19 cellular contexts compared by ENCODE assay signal in genomic region chr5:40367260-40367659, GRCh38.
DNase-seq lines count a peak whose midpoint lies in the region; ATAC-seq and TF ChIP-seq lines count a peak whose summit lies in the region.
"Had no signal": no experiment of that assay in that cellular context is flagged by ENCODE, and none has a peak within 500 bp of the region (broad histone marks: within the 10 kb centered on the region; RNA-seq: fewer than 3 reads in every experiment).

No MANE protein-coding gene starts in this region.

- peak; percentile 66 for ATAC-seq in CD8-positive, alpha-beta T cell
- ATAC-seq in PC-3 (no peak), HG02840 (IDR thresholded peaks at IDR 0.05; ENCODE audit: low FRiP score, unreplicated experiment) (no peak), GM19351 (IDR thresholded peaks at IDR 0.05; ENCODE audit: unreplicated experiment) (no peak)
- ATAC-seq: activated T-cell treated with anti-CD3 and anti-CD28 coated beads, Interleukin-2, amount 50 U/mL, for 4 hours; left cardiac atrium; stimulated activated naive CD8-positive, alpha-beta T cell treated with anti-CD3 and anti-CD28 coated beads, Interleukin-15, amount 100 ng/mL, for 72 hours had no signal

- H3K27me3 ChIP-seq in A673 (replicated peaks; ENCODE audit: insufficient read depth, low read depth, low read length, poor library complexity) (no peaks in the 10 kb centered on the region), PC-3 (ENCODE audit: low read length) (no peaks in the 10 kb centered on the region)
- no peaks in the 10 kb centered on the region for H3K27me3 ChIP-seq in CD8-positive, alpha-beta T cell (ENCODE audit: insufficient read depth, low read length)
- H3K27me3 ChIP-seq: BE2C, sigmoid colon had no signal

- H3K9me3 Mint-ChIP-seq in CD8-positive, alpha-beta T cell = peaks cover 8% of the 10 kb centered on the region

- no peak overlapping the region for H3K4me3 Mint-ChIP-seq in CD8-positive, alpha-beta T cell
- H3K4me3 Mint-ChIP-seq: activated T-cell treated with anti-CD3 and anti-CD28 coated beads, Interleukin-2, amount 50 U/mL, for 4 hours; nephron progenitor cell; stimulated activated naive CD8-positive, alpha-beta T cell treated with anti-CD3 and anti-CD28 coated beads, Interleukin-15, amount 100 ng/mL, for 72 hours had no signal

- no peaks in the 10 kb centered on the region for H3K9me2 ChIP-seq in PC-3 (replicated peaks; ENCODE audit: low read length)

- no peak overlapping the region for H3K4me3 ChIP-seq in A673 (ENCODE audit: low read depth, low read length, poor library complexity, severe bottlenecking)
- no peak overlapping the region for H3K4me3 ChIP-seq in CD8-positive, alpha-beta T cell (ENCODE audit: low read depth, low read length)
- H3K4me3 ChIP-seq in PC-3 (ENCODE audit: low read length) = no peak overlapping the region
- H3K4me3 ChIP-seq in fibroblast of pulmonary artery (replicated peaks; ENCODE audit: low read depth, low read length) = no peak overlapping the region
- H3K4me3 ChIP-seq: sigmoid colon, SK-N-MC had no signal

- H3K4me1 ChIP-seq in A673 (ENCODE audit: insufficient read depth, low read length, poor library complexity, severe bottlenecking) (no peaks in the 10 kb centered on the region), PC-3 (ENCODE audit: insufficient read depth, low read length) (0 out of 2 replicates have a peak, but pooled peaks cover 3% of the 10 kb centered on the region)
- H3K4me1 ChIP-seq in CD8-positive, alpha-beta T cell (ENCODE audit: insufficient read depth, low read length) = no peaks in the 10 kb centered on the region
- H3K4me1 ChIP-seq: BE2C, sigmoid colon had no signal

- intact Hi-C loops in A673 (cut with micrococcal nuclease; ENCODE audit: unreplicated experiment) (no loop called here), PC-3 (cut with micrococcal nuclease) (no loop called here)
- intact Hi-C loops in CD8-positive, alpha-beta T cell (cut with DNase I, micrococcal nuclease) = loop anchor here (1.0 to 10.0 kb wide), 6 partner anchors 40 to 422 kb away; no protein-coding TSS in a partner anchor

- DNase-seq in A673 (ENCODE audit: low spot score) = peak; percentile 44
- peak in 2 of 7 experiments; percentile 26 to 34 for DNase-seq in CD8-positive, alpha-beta T cell
- DNase-seq in PC-3 = no peak
- DNase-seq in fibroblast of pulmonary artery (ENCODE audit: low read depth) = peak; percentile 16
- no peak for DNase-seq in DMS53 treated with DMSO at 0.1 percent for 48 hours (lab: John Stamatoyannopoulos, UW; ENCODE audit: unreplicated experiment)
- no peak for DNase-seq in midbrain (lab: John Stamatoyannopoulos, UW)
- DNase-seq: activated CD4-positive, CD25-positive, alpha-beta regulatory T cell treated with anti-CD3 and anti-CD28 coated beads, Interleukin-2, amount 50 U/mL, for 72 hours; activated T-cell treated with anti-CD3 and anti-CD28 coated beads, Interleukin-2, amount 50 U/mL, for 4 hours; aorta; BE2C; left cardiac atrium; NCI-H2081 treated with DMSO at 0.1 percent for 48 hours; nephron progenitor cell; sigmoid colon; stimulated activated naive CD8-positive, alpha-beta T cell treated with anti-CD3 and anti-CD28 coated beads, Interleukin-15, amount 100 ng/mL, for 72 hours had no signal

- H3F3A ChIP-seq in PC-3 (ENCODE audit: low read length, unreplicated experiment) = no peaks in the 10 kb centered on the region

- H3K36me3 ChIP-seq in A673 (ENCODE audit: insufficient read depth, low read length, poor library complexity, severe bottlenecking) (no peaks in the 10 kb centered on the region), PC-3 (ENCODE audit: low read depth, low read length) (no peaks in the 10 kb centered on the region)
- H3K36me3 ChIP-seq in CD8-positive, alpha-beta T cell (ENCODE audit: insufficient read depth, low read length) = no peaks in the 10 kb centered on the region
- H3K36me3 ChIP-seq: BE2C, sigmoid colon had no signal

- TF ChIP-seq CTCF in A673 (conservative IDR thresholded peaks at IDR 0.05; ENCODE audit: low read depth, low read length) = peak; percentile 27; the same call in 1 of the 2 replicates
- TF ChIP-seq CTCF in CD8-positive, alpha-beta T cell (IDR thresholded peaks at IDR 0.05) = peak; percentile 44
- TF ChIP-seq CTCF in PC-3 (conservative IDR thresholded peaks at IDR 0.05; ENCODE audit: low read depth, low read length) = peak; percentile 41; the same call in 1 of the 2 replicates
- no peak for TF ChIP-seq CTCF in fibroblast of pulmonary artery (IDR thresholded peaks at IDR 0.05; ENCODE audit: low read length, missing control alignments)

- H4K20me1 ChIP-seq in PC-3 (ENCODE audit: low read length) = no peaks in the 10 kb centered on the region

- H3K4me1 Mint-ChIP-seq in CD8-positive, alpha-beta T cell (ENCODE audit: low read depth) = peaks cover 6% of the 10 kb centered on the region
- H3K4me1 Mint-ChIP-seq: nephron progenitor cell had no signal

- H3K9me3 ChIP-seq in A673 (ENCODE audit: low read depth, low read length, poor library complexity, severe bottlenecking) (no peaks in the 10 kb centered on the region), PC-3 (ENCODE audit: low read length) (no peaks in the 10 kb centered on the region)
- H3K9me3 ChIP-seq in CD8-positive, alpha-beta T cell (ENCODE audit: low read length) = no peaks in the 10 kb centered on the region
- H3K9me3 ChIP-seq: sigmoid colon had no signal

- no peak overlapping the region for H3K9ac ChIP-seq in PC-3 (ENCODE audit: low read length)

- no TSS peak for BruUV-seq in A673 (replicated peaks; lab: Mats Ljungman, UMichigan)
- no TSS peak for BruUV-seq in PC-3 (replicated peaks; lab: Mats Ljungman, UMichigan)

- no peaks in the 10 kb centered on the region for H3K79me2 ChIP-seq in PC-3 (ENCODE audit: low read length)

- peak overlapping the region; percentile 42 for H3K27ac Mint-ChIP-seq in CD8-positive, alpha-beta T cell
- H3K27ac Mint-ChIP-seq: nephron progenitor cell; stimulated activated naive CD8-positive, alpha-beta T cell treated with anti-CD3 and anti-CD28 coated beads, Interleukin-15, amount 100 ng/mL, for 72 hours had no signal

- H3K27ac ChIP-seq in A673 (ENCODE audit: low read depth, low read length, poor library complexity, severe bottlenecking) (no peak overlapping the region), PC-3 (ENCODE audit: low read length) (no peak overlapping the region)
- no peak overlapping the region for H3K27ac ChIP-seq in CD8-positive, alpha-beta T cell (ENCODE audit: low read depth, low read length)
- H3K27ac ChIP-seq: sigmoid colon, SK-N-MC had no signal

- H3K4me2 ChIP-seq in PC-3 (ENCODE audit: low read length) = no peak overlapping the region

- CTCF ChIA-PET in A673 (lab: Charles Lee) (no interaction called here), PC-3 (lab: Charles Lee) (no interaction called here)
- CTCF ChIA-PET in CD8-positive, alpha-beta T cell (lab: Charles Lee) = interaction anchor here (0.7 to 2.0 kb wide), 6 partner anchors 22 to 322 kb away, joined by 3 to 5 read pairs (median 3); no protein-coding TSS in a partner anchor

- POLR2A ChIA-PET in A673 (lab: Charles Lee; ENCODE audit: low non-redundant PET) = no interaction called here
- POLR2A ChIA-PET in CD8-positive, alpha-beta T cell (lab: Charles Lee) = interaction anchor here (1.0 kb wide), 1 partner anchor 332 kb away, joined by 3 read pairs; no protein-coding TSS in a partner anchor
- POLR2A ChIA-PET in PC-3 (lab: Charles Lee; ENCODE audit: unreplicated experiment) = no interaction called here

- no peak overlapping the region for H2AFZ ChIP-seq in PC-3 (ENCODE audit: low read length)

- no peaks in the 10 kb centered on the region for H3K27me3 Mint-ChIP-seq in CD8-positive, alpha-beta T cell (ENCODE audit: low read depth)
- H3K27me3 Mint-ChIP-seq: IgD-negative memory B cell; stimulated activated naive CD8-positive, alpha-beta T cell treated with anti-CD3 and anti-CD28 coated beads, Interleukin-15, amount 100 ng/mL, for 72 hours had no signal

- H3K36me3 Mint-ChIP-seq in CD8-positive, alpha-beta T cell = no peaks in the 10 kb centered on the region

Comparison
In these comparisons a context has a peak if more than half of its experiments do, and no peak if none do; other contexts are left out.
1. DNase-seq: peak in A673 (single experiment) and fibroblast of pulmonary artery (single experiment); none in PC-3 (single experiment), DMS53 treated with DMSO at 0.1 percent for 48 hours (single experiment) and midbrain (single experiment).
2. intact Hi-C loops: an anchor here in CD8-positive, alpha-beta T cell (1.0 to 10.0 kb wide); none called in A673 and PC-3.